ENCODE assay signal across 28 cellular contexts in genomic region chr9:91564081-91564670, GRCh38.
"Had no signal": no experiment of that assay in that cellular context is flagged by ENCODE, and none has a peak within 500 bp of the region (broad histone marks: within the 10 kb centered on the region; RNA-seq: fewer than 3 reads in every experiment).

No MANE protein-coding gene starts in this region.

- H3K9me3 ChIP-seq: gastrocnemius medialis, mucosa of descending colon, ovary, psoas muscle, sigmoid colon, thoracic aorta had no signal

- H3K36me3 ChIP-seq: gastrocnemius medialis, ovary, sigmoid colon, spleen, thoracic aorta, tibial nerve, upper lobe of left lung had no signal

- H3K4me1 ChIP-seq: gastrocnemius medialis, psoas muscle, spleen, tibial nerve, upper lobe of left lung had no signal

- H3K36me3 Mint-ChIP-seq: memory B cell; mesothelial cell of epicardium; naive B cell; stimulated activated naive B cell treated with anti-CD40 and anti-IgM and Interleukin-4, amounts not matched to agents 10 μg/mL and 1 μg/mL and 100 μg/mL, for 72 hours had no signal

- H3K27ac ChIP-seq: coronary artery, gastrocnemius medialis, ovary, psoas muscle, sigmoid colon, spleen, thoracic aorta, tibial nerve, upper lobe of left lung had no signal

- FAIRE-seq: endometrium, keratinocyte, urothelium cell line had no signal

- H3K27ac Mint-ChIP-seq: memory B cell; mesothelial cell of epicardium; naive B cell; nephron; stimulated activated naive B cell treated with anti-CD40 and anti-IgM and Interleukin-4, amounts not matched to agents 10 μg/mL and 1 μg/mL and 100 μg/mL, for 72 hours; stimulated activated naive CD8-positive, alpha-beta T cell treated with anti-CD3 and anti-CD28 coated beads, Interleukin-15, Interleukin-2, amounts not matched to agents 100 ng/mL and 50 ng/mL, for 24 hours had no signal

- H3K4me3 Mint-ChIP-seq: effector memory CD8-positive, alpha-beta T cell; memory B cell; mesothelial cell of epicardium; naive B cell; nephron; stimulated activated naive B cell treated with anti-CD40 and anti-IgM and Interleukin-4, amounts not matched to agents 10 μg/mL and 1 μg/mL and 100 μg/mL, for 72 hours; stimulated activated naive CD8-positive, alpha-beta T cell treated with anti-CD3 and anti-CD28 coated beads, Interleukin-15, Interleukin-2, amounts not matched to agents 100 ng/mL and 50 ng/mL, for 24 hours had no signal

- ATAC-seq: effector memory CD8-positive, alpha-beta T cell; gastrocnemius medialis; mucosa of descending colon; psoas muscle; right cardiac atrium; stimulated activated naive B cell treated with anti-CD40 and anti-IgM and Interleukin-4, amounts not matched to agents 10 μg/mL and 1 μg/mL and 100 μg/mL, for 72 hours had no signal

- H3K27me3 ChIP-seq: gastrocnemius medialis, ovary, sigmoid colon, tibial nerve, upper lobe of left lung had no signal

- H3K9me3 Mint-ChIP-seq: effector memory CD8-positive, alpha-beta T cell; memory B cell; mesothelial cell of epicardium; nephron; stimulated activated naive CD8-positive, alpha-beta T cell treated with anti-CD3 and anti-CD28 coated beads, Interleukin-15, Interleukin-2, amounts not matched to agents 100 ng/mL and 50 ng/mL, for 24 hours had no signal

- H3K4me3 ChIP-seq: coronary artery, gastrocnemius medialis, lung, mucosa of descending colon, ovary, psoas muscle, sigmoid colon, spleen, thoracic aorta, tibial nerve, upper lobe of left lung had no signal

- DNase-seq: dermis blood vessel endothelial cell; effector memory CD8-positive, alpha-beta T cell; erythroblast; gastrocnemius medialis; head of caudate nucleus; mucosa of descending colon; naive B cell; occipital lobe; ovary; posterior cingulate gyrus; psoas muscle; right cardiac atrium; sigmoid colon; spleen; stimulated activated CD4-positive, alpha-beta T cell treated with anti-CD3 and anti-CD28 coated beads, Interleukin-4, amount 100 ng/mL, for 4 hours; stimulated activated naive B cell treated with anti-CD40 and anti-IgM and Interleukin-4, amounts not matched to agents 10 μg/mL and 1 μg/mL and 100 μg/mL, for 72 hours; upper lobe of left lung had no signal

- H3K4me1 Mint-ChIP-seq: memory B cell; naive B cell; stimulated activated naive B cell treated with anti-CD40 and anti-IgM and Interleukin-4, amounts not matched to agents 10 μg/mL and 1 μg/mL and 100 μg/mL, for 72 hours had no signal
